ENCODE assay signal across 9 cellular contexts in genomic region chr20:1389703-1390385, GRCh38. TPM values are rescaled to one million over a fixed set of nuclear protein-coding genes. Genes with fewer than 3 reads are reported as not detected.
DNase-seq lines count a peak whose midpoint lies in the region; ATAC-seq, FAIRE-seq and TF ChIP-seq lines count a peak whose summit lies in the region.
"Had no signal": no experiment of that assay in that cellular context is flagged by ENCODE, and none has a peak within 500 bp of the region (broad histone marks: within the 10 kb centered on the region; RNA-seq: fewer than 3 reads in every experiment).

No MANE protein-coding gene starts in this region.

- peak overlapping the region; percentile 91 for H3K27ac Mint-ChIP-seq in MCF 10A (ENCODE audit: low read depth, unreplicated experiment)

- WGBS in heart right ventricle, 2 donors = 35 to 38% methylated on average over 6 of the region's 6 CpGs

- POLR2A ChIA-PET in MCF 10A (lab: Yijun Ruan, JAX) = interaction anchor here (0.7 to 5.8 kb wide), 6 partner anchors 10 to 108 kb away, joined by 3 to 184 read pairs (median 11); partner anchors contain the start of genes NSFL1C and SDCBP2

- intact Hi-C loops in heart right ventricle (cut with DNase I) = loop anchor here in 4 of 10 donors (5.0 kb wide), 4 partner anchors 53 to 78 kb away; partner anchors contain the start of genes SDCBP2 (in 2 of the 4) and NSFL1C (in 1 of the 4)
- intact Hi-C loops in cardiac septum (cut with DNase I) = loop anchor here (5.0 kb wide), 1 partner anchor 77 kb away; the partner anchor contains the start of gene NSFL1C
- intact Hi-C loops in MCF 10A (cut with micrococcal nuclease) = loop anchor here (5.0 kb wide), 1 partner anchor 47 kb away; no protein-coding TSS in a partner anchor
- intact Hi-C loops in uterus (cut with DNase I; ENCODE audit: low total_unique reads) = loop anchor here (5.0 kb wide), 1 partner anchor 68 kb away; no protein-coding TSS in a partner anchor

- peak in 1 of 8 donors; percentile 16 for ATAC-seq in heart right ventricle
- ATAC-seq in GM18519 (IDR thresholded peaks at IDR 0.05; ENCODE audit: low FRiP score, unreplicated experiment) = no peak
- no peak for ATAC-seq in HG03025 (IDR thresholded peaks at IDR 0.05; ENCODE audit: low FRiP score, unreplicated experiment)

- H3K9me3 ChIP-seq in heart right ventricle (no peaks in the 10 kb centered on the region), mucosa of stomach (ENCODE audit: control insufficient read depth, low read length) (no peaks in the 10 kb centered on the region), uterus (no peaks in the 10 kb centered on the region)

- peak overlapping the region; percentile 83 for H3K4me3 Mint-ChIP-seq in MCF 10A (ENCODE audit: unreplicated experiment)

- peaks cover 36 to 90% (median 84%) of the 10 kb centered on the region in 9 donors for H3K4me1 ChIP-seq in heart right ventricle
- H3K4me1 ChIP-seq in mucosa of stomach (ENCODE audit: control insufficient read depth, insufficient read depth, low read length) = peaks cover 57% of the 10 kb centered on the region
- H3K4me1 ChIP-seq in uterus = peaks cover 5 to 29% of the 10 kb centered on the region in 2 donors

- no TSS peak for BruUV-seq in MCF 10A (replicated peaks; lab: Mats Ljungman, UMichigan)

- H3K36me3 Mint-ChIP-seq in MCF 10A (ENCODE audit: insufficient read depth, unreplicated experiment) = peaks cover 18% of the 10 kb centered on the region

- CTCF ChIA-PET in MCF 10A (lab: Yijun Ruan, JAX) = interaction anchor here (0.7 to 4.2 kb wide), 6 partner anchors 47 to 119 kb away, joined by 4 to 31 read pairs (median 8); no protein-coding TSS in a partner anchor

- peak overlapping the region in 7 of 10 donors; percentile 4 to 87 (median 34) for H3K4me3 ChIP-seq in heart right ventricle
- H3K4me3 ChIP-seq in mucosa of stomach (ENCODE audit: low read length) = no peak overlapping the region
- no peak overlapping the region for H3K4me3 ChIP-seq in uterus

- TF ChIP-seq CTCF in heart right ventricle (IDR thresholded peaks at IDR 0.05) (no peak), MCF 10A (IDR thresholded peaks at IDR 0.05; ENCODE audit: unreplicated experiment) (no peak), uterus (IDR thresholded peaks at IDR 0.05) (no peak), D721Med (IDR thresholded peaks at IDR 0.05; ENCODE audit: insufficient read depth, missing control alignments) (no peak)

- TF ChIP-seq POLR2A in uterus (IDR thresholded peaks at IDR 0.05) = no peak

- H3K9ac ChIP-seq in mucosa of stomach (ENCODE audit: low read length) = peak overlapping the region; percentile 8

- peak overlapping the region in 9 of 10 donors; percentile 52 to 96 (median 88) for H3K27ac ChIP-seq in heart right ventricle
- peak overlapping the region; percentile 88 for H3K27ac ChIP-seq in uterus

- no peaks in the 10 kb centered on the region for H3K27me3 Mint-ChIP-seq in MCF 10A (ENCODE audit: insufficient read depth, unreplicated experiment)

- DNase-seq in heart right ventricle (no peak), cardiac septum (ENCODE audit: low spot score) (no peak), MCF 10A (ENCODE audit: unreplicated experiment) (peak; percentile 38), uterus (no peak), D721Med (ENCODE audit: insufficient read length, low spot score) (no peak)
- DNase-seq: COR-L47 had no signal

- H3K27me3 ChIP-seq in heart right ventricle (no peaks in the 10 kb centered on the region), mucosa of stomach (ENCODE audit: control insufficient read depth, insufficient read depth, low read length) (no peaks in the 10 kb centered on the region), uterus (no peaks in the 10 kb centered on the region)

- no peak for FAIRE-seq in D721Med (lab: Jason Lieb, UNC)

- H3K4me1 Mint-ChIP-seq in MCF 10A (ENCODE audit: insufficient read depth, unreplicated experiment) = peaks cover 46% of the 10 kb centered on the region

- peaks cover 0 to 45% (median 0%) of the 10 kb centered on the region in 9 donors for H3K36me3 ChIP-seq in heart right ventricle
- H3K36me3 ChIP-seq in mucosa of stomach (ENCODE audit: control insufficient read depth, insufficient read depth, low read length) = no peaks in the 10 kb centered on the region
- H3K36me3 ChIP-seq in uterus = no peaks in the 10 kb centered on the region

- no peaks in the 10 kb centered on the region for H3K9me3 Mint-ChIP-seq in MCF 10A (ENCODE audit: unreplicated experiment)

RNA-seq across cellular contexts. Expression of gene FKBP1A, which starts 3.0 kb away (rescaled TPM):
- 100 to 1,000 TPM; 112 to 276 (median 140) TPM for total RNA-seq in heart right ventricle
- 100 to 1,000 TPM; 110 to 311 TPM for polyA plus RNA-seq in heart right ventricle
- 163 TPM for total RNA-seq in cardiac septum
- 209 and 217 TPM in 2 replicates for total RNA-seq in MCF 10A (2022)
- total RNA-seq in uterus = 100 to 1,000 TPM in 3 of 4 donors, 10 to 100 TPM in 1; 99.5 to 253 (median 206) TPM

Comparison
In these comparisons a context has a peak if more than half of its experiments do, and no peak if none do; other contexts are left out.
1. H3K4me3 ChIP-seq: peak in heart right ventricle (7 of 10); none in mucosa of stomach (single experiment) and uterus (0 of 2).